In genomic region chr9:35616681-35617459, GRCh38 we compare ENCODE assay signal across 9 cellular contexts. TPM values are rescaled to one million over a fixed set of nuclear protein-coding genes. Genes with fewer than 3 reads are reported as not detected.
DNase-seq lines count a peak whose midpoint lies in the region; ATAC-seq and TF ChIP-seq lines count a peak whose summit lies in the region.
"Had no signal": no experiment of that assay in that cellular context is flagged by ENCODE, and none has a peak within 500 bp of the region (broad histone marks: within the 10 kb centered on the region; RNA-seq: fewer than 3 reads in every experiment).

No MANE protein-coding gene starts in this region.

- H3K36me3 ChIP-seq in iPS-18a (ENCODE audit: control insufficient read depth, low read depth, low read length) (no peaks in the 10 kb centered on the region), spleen (peaks cover 0 to 46% (median 2%) of the 10 kb centered on the region in 6 donors)

- peak; percentile 68 for DNase-seq in DMS53 (lab: John Stamatoyannopoulos, UW)
- no peak for DNase-seq in HFF-Myc (ENCODE audit: extremely low read depth, low read depth)
- DNase-seq in T-cell, result peak; percentile 41 to 77 (median 60)
- peak; percentile 73 for DNase-seq in astrocyte of the hippocampus (ENCODE audit: low read depth, low spot score)
- peak; percentile 94 for DNase-seq in spleen
- no peak for DNase-seq in inferior parietal cortex (ENCODE audit: extremely low spot score)
- DNase-seq in LoVo (ENCODE audit: low spot score), result no peak

- CTCF ChIA-PET in T-cell (lab: Charles Lee), result interaction anchor here (0.6 to 2.2 kb wide), 14 partner anchors 8 to 140 kb away, joined by 3 to 8 read pairs (median 4); partner anchors contain the start of genes CCDC107 (in 2 of the 2), RMRP (in 2 of the 2), ARHGEF39 (in 1 of the 2) and CREB3 (in 1 of the 2)

- peaks cover 30% of the 10 kb centered on the region for H3K27me3 ChIP-seq in iPS-18a (ENCODE audit: control insufficient read depth, insufficient read depth, low read length)
- H3K27me3 ChIP-seq in spleen (replicated peaks in 1 of 7), result no peaks in the 10 kb centered on the region

- peak overlapping the region; percentile 87 to 95 for H3K27ac Mint-ChIP-seq in T-cell

- POLR2A ChIA-PET in T-cell (lab: Charles Lee), result no interaction called here

- H3K27ac ChIP-seq in iPS-18a (ENCODE audit: low read length), result no peak overlapping the region
- H3K27ac ChIP-seq in spleen, result peak overlapping the region; percentile 72 to 94 (median 84)

- no peaks in the 10 kb centered on the region for H3K36me3 Mint-ChIP-seq in T-cell

- no peaks in the 10 kb centered on the region for H3K9me3 Mint-ChIP-seq in T-cell

- H3K9ac ChIP-seq in iPS-18a (ENCODE audit: low read length), result peak overlapping the region; percentile 30

- ATAC-seq in T-cell (replicated peaks in 1 of 4), result peak; percentile 79 to 84 (median 82)

- 8 to 11% (median 9%) methylated on average over 38 to 51 of the region's 51 CpGs for WGBS in spleen, 5 donors

- TF ChIP-seq POLR2A in spleen (IDR thresholded peaks at IDR 0.05), result peak in 1 of 3 donors; percentile 31

- peak overlapping the region; percentile 78 to 88 (median 85) for H3K4me3 Mint-ChIP-seq in T-cell

- H3K4me1 ChIP-seq in iPS-18a (ENCODE audit: control insufficient read depth, low read depth, low read length), result peaks cover 4% of the 10 kb centered on the region
- H3K4me1 ChIP-seq in spleen, result peaks cover 17 to 100% (median 62%) of the 10 kb centered on the region in 6 donors

- H3K4me1 Mint-ChIP-seq in T-cell, result peaks cover 40 to 51% (median 42%) of the 10 kb centered on the region in 3 donors

- intact Hi-C loops in spleen (cut with DNase I; ENCODE audit: low total_unique reads), result no loop called here

- H3K9me3 ChIP-seq in iPS-18a (ENCODE audit: control insufficient read depth, low read depth, low read length) (no peaks in the 10 kb centered on the region), spleen (no peaks in the 10 kb centered on the region)

- TF ChIP-seq CTCF in HFF-Myc (IDR thresholded peaks at IDR 0.05; ENCODE audit: low read depth, low read length, missing control alignments), result no peak
- TF ChIP-seq CTCF in spleen (IDR thresholded peaks at IDR 0.05 in 8 of 11, conservative IDR thresholded peaks at IDR 0.05 in 3 of 11), result peak in 10 of 11 experiments; percentile 13 to 54 (median 36)

- H3K27me3 Mint-ChIP-seq in T-cell, result no peaks in the 10 kb centered on the region

- H3K4me3 ChIP-seq in HFF-Myc (replicated peaks; ENCODE audit: low read depth, low read length) (peak overlapping the region; percentile 13), iPS-18a (ENCODE audit: low read length) (peak overlapping the region; percentile 65), spleen (peak overlapping the region; percentile 43 to 82 (median 56))

RNA-seq across cellular contexts. Expression of gene CD72, which starts 1.3 kb away (rescaled TPM):
- 1 to 10 TPM; 2.5 to 9.2 (median 4.9) TPM for total RNA-seq in T-cell
- 100 to 1,000 TPM in 5 of 7 donors, 10 to 100 TPM in 2; 74.4 to 160 (median 127) TPM for total RNA-seq in spleen
- polyA plus RNA-seq in spleen, result 100 to 1,000 TPM in 2 of 3 donors, 10 to 100 TPM in 1; 97.4 to 159 (median 115) TPM
- total RNA-seq: NCI-H460 had no signal

RNA-seq across cellular contexts. Expression of gene TESK1, which starts 11.8 kb away (rescaled TPM):
- 10 to 100 TPM; 24.2 to 56.1 (median 47.6) TPM for total RNA-seq in T-cell
- 10 to 100 TPM; 24.8 to 47.1 (median 31.8) TPM for total RNA-seq in spleen
- 10 to 100 TPM; 15.6 to 34.7 (median 22.7) TPM for polyA plus RNA-seq in spleen

RNA-seq across cellular contexts. Expression of gene SIT1, which starts 33.9 kb away (rescaled TPM):
- total RNA-seq in T-cell (10 to 100 TPM; 34.9 to 57.1 (median 51.9) TPM), spleen (10 to 100 TPM; 24.2 to 44.9 (median 27.5) TPM)
- polyA plus RNA-seq in spleen, result 10 to 100 TPM; 71.7 to 82.7 (median 82.7) TPM
- total RNA-seq: NCI-H460 had no signal

RNA-seq across cellular contexts. Expression of gene RMRP, which starts 40.9 kb away (rescaled TPM):
- total RNA-seq in T-cell (over 10,000 TPM; 10,537 to 37,987 (median 30,491) TPM), spleen (over 10,000 TPM in 5 of 7 donors, 1,000 to 10,000 TPM in 2; 5,541 to 28,996 (median 23,209) TPM)
- 100 to 1,000 TPM in 1 of 3 donors, 10 to 100 TPM in 1, not detected in 1; 42.1 to 285 TPM for polyA plus RNA-seq in spleen

RNA-seq across cellular contexts. Expression of gene CCDC107, which starts 41.2 kb away (rescaled TPM):
- 10 to 100 TPM; 17.7 to 29.8 (median 27.5) TPM for total RNA-seq in T-cell
- total RNA-seq in spleen, result 10 to 100 TPM; 14.4 to 24.2 (median 20.8) TPM
- 10 to 100 TPM; 35.3 to 46.9 (median 37.0) TPM for polyA plus RNA-seq in spleen

Comparison
In these comparisons a context has a peak if more than half of its experiments do, and no peak if none do; other contexts are left out.
1. DNase-seq: peak in DMS53 (single experiment), T-cell (34 of 34), astrocyte of the hippocampus (single experiment) and spleen (single experiment); none in HFF-Myc (single experiment), inferior parietal cortex (single experiment) and LoVo (single experiment).
2. H3K4me3 ChIP-seq: peak in every context shown above with its lines; median percentile 65 in iPS-18a; 56 in spleen; 13 in HFF-Myc.
3. RNA of gene CD72, which starts 1.3 kb away (total RNA-seq): 74.4 to 160 TPM in spleen; 2.5 to 9.2 TPM in T-cell; every median in the first group is over 4 times any median in the second.